8 cellular contexts compared by ENCODE assay signal in the genomic region with DNA sequence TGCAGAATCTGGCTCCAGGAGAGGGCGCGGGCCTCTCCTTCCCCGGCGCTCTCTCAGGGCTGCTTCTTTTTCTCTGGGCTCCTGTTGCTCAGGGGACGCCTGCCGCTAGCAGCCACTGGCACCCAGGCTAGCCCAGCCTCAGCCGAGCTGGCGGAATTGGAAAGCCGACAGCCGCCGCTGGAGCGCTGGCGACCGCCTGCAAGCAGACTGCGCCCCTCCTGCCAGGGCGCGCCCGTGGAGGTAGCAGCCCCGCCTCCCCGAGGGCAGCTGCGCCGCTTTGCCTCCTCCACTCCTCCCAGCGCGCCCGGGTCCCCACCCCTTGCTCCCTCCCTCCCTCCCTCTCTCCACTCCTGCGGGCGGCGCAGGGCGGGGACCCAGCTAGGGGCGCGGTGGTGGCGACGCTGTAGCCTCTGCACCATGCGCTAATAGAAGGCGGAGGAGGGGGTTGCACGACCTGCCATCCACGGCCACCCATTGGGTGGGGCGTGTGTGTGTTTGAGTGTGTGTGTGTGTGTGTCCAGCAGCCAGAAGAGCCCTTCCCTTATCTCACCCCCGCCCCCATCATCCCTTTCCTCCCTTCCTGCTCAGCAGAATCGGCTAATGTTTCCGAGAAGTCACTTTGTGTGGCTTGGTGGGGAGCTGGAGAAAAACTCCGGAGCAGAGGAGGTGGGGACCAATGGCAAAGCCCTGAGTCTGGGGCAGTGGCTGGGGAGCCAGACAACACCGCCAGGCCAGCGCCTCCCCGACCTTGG. TPM values are rescaled to one million over a fixed set of nuclear protein-coding genes. Genes with fewer than 3 reads are reported as not detected.
DNase-seq lines count a peak whose midpoint lies in the region; ATAC-seq and TF ChIP-seq lines count a peak whose summit lies in the region.

Gene SCN9A, minus strand, starts transcription at position 209 of the 752 bp plus-strand sequence. CDS start 64,188 bp downstream, outside the sequence.

- peak within 1 kb of the TSS in 3 of 4 donors; percentile 22 to 56 (median 24) for H3K4me3 Mint-ChIP-seq in CD4-positive, CD25-positive, alpha-beta regulatory T cell

- no peaks in the 10 kb centered on the region for H3K36me3 ChIP-seq in CD4-positive, CD25-positive, alpha-beta regulatory T cell (ENCODE audit: control insufficient read depth, insufficient read depth, low read length)
- no peaks in the 10 kb centered on the region for H3K36me3 ChIP-seq in sigmoid colon

- TF ChIP-seq EP300 in sigmoid colon (IDR thresholded peaks at IDR 0.05): no peak

- ATAC-seq in CD4-positive, CD25-positive, alpha-beta regulatory T cell (ENCODE audit: low read depth in 2 of 2): peak in 1 of 2 donors; percentile 41
- ATAC-seq in GM19463 (IDR thresholded peaks at IDR 0.05; ENCODE audit: unreplicated experiment) (peak; percentile 77), HG03469 (IDR thresholded peaks at IDR 0.05; ENCODE audit: unreplicated experiment) (no peak)

- H3K27ac Mint-ChIP-seq in CD4-positive, CD25-positive, alpha-beta regulatory T cell: no peak within 1 kb of the TSS

- H3K27ac ChIP-seq in CD4-positive, CD25-positive, alpha-beta regulatory T cell (ENCODE audit: insufficient read depth, low read length, poor library complexity, severe bottlenecking): no peak within 1 kb of the TSS
- peak within 1 kb of the TSS; percentile 38 for H3K27ac ChIP-seq in caudate nucleus (ENCODE audit: low read depth, low read length)
- H3K27ac ChIP-seq in sigmoid colon: peak within 1 kb of the TSS; percentile 46 to 79 (median 74)

- WGBS in sigmoid colon, 2 donors: 0 to 1% methylated on average over 45 of the region's 45 CpGs

- H3K27me3 Mint-ChIP-seq in CD4-positive, CD25-positive, alpha-beta regulatory T cell: peaks cover 24% of the 10 kb centered on the region

- peak in 1 of 3 donors; percentile 46 for DNase-seq in CD4-positive, CD25-positive, alpha-beta regulatory T cell
- peak; percentile 49 for DNase-seq in HuH-7.5 (ENCODE audit: low spot score)
- peak; percentile 93 for DNase-seq in RPMI8226
- peak in 55 of 61 donors; percentile 11 to 88 (median 61) for DNase-seq in caudate nucleus (lab: John Stamatoyannopoulos, UW)
- peak; percentile 81 for DNase-seq in iPS-NIHi7 (ENCODE audit: extremely low spot score)
- peak; percentile 89 for DNase-seq in sigmoid colon

- H3K27me3 ChIP-seq in CD4-positive, CD25-positive, alpha-beta regulatory T cell (ENCODE audit: control insufficient read depth, insufficient read depth, low read length): no peaks in the 10 kb centered on the region
- H3K27me3 ChIP-seq in sigmoid colon: no peaks in the 10 kb centered on the region

- TF ChIP-seq POLR2A in sigmoid colon (IDR thresholded peaks at IDR 0.05): peak in 1 of 2 donors; percentile 50

- no peak within 1 kb of the TSS for H3K4me3 ChIP-seq in CD4-positive, CD25-positive, alpha-beta regulatory T cell (ENCODE audit: low read depth, low read length)
- peak within 1 kb of the TSS; percentile 62 to 81 (median 72) for H3K4me3 ChIP-seq in sigmoid colon

- TF ChIP-seq CTCF in sigmoid colon (IDR thresholded peaks at IDR 0.05): no peak

- H3K9me3 Mint-ChIP-seq in CD4-positive, CD25-positive, alpha-beta regulatory T cell: peaks cover 0 to 5% (median 0%) of the 10 kb centered on the region in 7 donors

- H3K9me3 ChIP-seq in CD4-positive, CD25-positive, alpha-beta regulatory T cell (ENCODE audit: control insufficient read depth in 2 of 2, low read length in 2 of 2): no peaks in the 10 kb centered on the region
- H3K9me3 ChIP-seq in sigmoid colon: no peaks in the 10 kb centered on the region

- H3K4me1 Mint-ChIP-seq in CD4-positive, CD25-positive, alpha-beta regulatory T cell: peaks cover 0 to 11% (median 0%) of the 10 kb centered on the region in 4 donors

- intact Hi-C loops in sigmoid colon (cut with DNase I): no loop called here

- no peaks in the 10 kb centered on the region for H3K4me1 ChIP-seq in CD4-positive, CD25-positive, alpha-beta regulatory T cell (ENCODE audit: control insufficient read depth, insufficient read depth, low read length, poor library complexity, severe bottlenecking)
- H3K4me1 ChIP-seq in sigmoid colon: peaks cover 0 to 32% (median 14%) of the 10 kb centered on the region in 4 donors

- no peaks in the 10 kb centered on the region for H3K36me3 Mint-ChIP-seq in CD4-positive, CD25-positive, alpha-beta regulatory T cell

RNA-seq across cellular contexts. Expression of gene SCN9A, which starts in this region (rescaled TPM):
- 0.57 TPM for total RNA-seq in CD4-positive, CD25-positive, alpha-beta regulatory T cell
- polyA plus RNA-seq in CD4-positive, CD25-positive, alpha-beta regulatory T cell: not detected
- total RNA-seq in sigmoid colon: 10 to 100 TPM; 14.3 to 22.1 (median 16.0) TPM
- polyA plus RNA-seq in sigmoid colon: 1 to 10 TPM in 1 of 3 donors, under 1 TPM in 2; 0.23 to 2.8 (median 0.60) TPM
